In the genomic region with DNA sequence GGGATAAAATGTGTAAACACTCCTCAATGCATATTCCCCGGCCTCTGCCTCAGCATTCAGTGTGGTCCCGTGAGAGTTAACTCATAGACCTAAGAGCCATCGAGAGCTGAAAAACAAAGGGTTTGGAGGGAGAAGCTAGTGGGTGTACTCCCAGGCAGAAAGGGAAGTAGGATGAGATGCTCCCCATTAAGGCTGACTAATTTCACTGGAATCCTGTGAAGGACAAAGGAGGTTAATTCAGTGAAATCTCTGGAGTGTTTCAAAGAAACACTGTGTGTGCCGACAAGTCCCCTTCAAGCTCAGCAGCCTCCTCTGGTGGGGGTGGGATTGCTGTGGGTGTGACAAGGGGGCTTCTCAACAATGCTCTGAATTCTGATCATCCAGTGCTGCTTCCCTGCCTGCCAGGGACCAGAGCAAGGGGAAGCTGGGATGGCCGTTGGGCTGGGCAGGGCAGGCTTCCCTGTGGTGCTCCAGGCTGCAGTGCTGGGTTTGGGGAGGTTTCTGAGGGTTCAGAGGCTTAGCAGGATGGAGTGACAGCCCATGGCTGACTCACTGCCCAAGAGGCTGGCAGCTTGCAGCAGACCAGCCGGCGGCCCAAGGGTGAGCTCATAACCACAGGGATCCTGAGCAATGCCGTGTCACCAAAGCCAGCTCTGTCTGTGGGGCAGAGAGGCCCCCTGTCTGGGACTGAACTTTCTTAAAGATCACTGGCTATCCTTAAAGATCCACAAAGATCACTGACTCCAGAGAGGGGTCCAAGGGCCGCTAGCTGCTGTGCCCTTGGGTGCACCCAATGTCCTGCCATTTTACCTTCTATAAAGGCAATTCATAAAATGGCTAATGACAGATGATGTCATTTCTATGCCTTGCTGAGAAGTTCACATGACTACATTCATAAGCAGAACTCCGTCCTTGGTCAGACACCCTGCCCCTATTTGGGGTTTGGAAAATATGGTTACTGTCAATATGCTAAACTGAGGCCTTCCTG, we compare ENCODE assay signal across 8 cellular contexts.
A peak's percentile ranks its signal among the peaks of the same experiment; 100 is the strongest.
DNase-seq lines count a peak whose midpoint lies in the region; ATAC-seq and TF ChIP-seq lines count a peak whose summit lies in the region.

No MANE protein-coding gene starts in this region.

- H3K27ac Mint-ChIP-seq in activated CD8-positive, alpha-beta T cell treated with anti-CD3 and anti-CD28 coated beads for 36 hours: no peak overlapping the region
- H3K27ac Mint-ChIP-seq in activated CD8-positive, alpha-beta T cell treated with anti-CD3 and anti-CD28 coated beads, Interleukin-2, amount 10 ng/mL, durations not matched to agents 7 days and 5 days: no peak overlapping the region

- H3K4me3 ChIP-seq in RWPE2 (ENCODE audit: severe bottlenecking) (no peak overlapping the region), spleen (no peak overlapping the region)

- H3K4me1 ChIP-seq in RWPE2 (ENCODE audit: insufficient read depth, poor library complexity, severe bottlenecking) (peaks cover 23% of the 10 kb centered on the region), spleen (peaks cover 0 to 5% (median 0%) of the 10 kb centered on the region in 6 donors)

- TF ChIP-seq CTCF in activated CD8-positive, alpha-beta T cell treated with anti-CD3 and anti-CD28 coated beads for 36 hours (IDR thresholded peaks at IDR 0.05): no peak
- TF ChIP-seq CTCF in RWPE2 (IDR thresholded peaks at IDR 0.05; ENCODE audit: poor library complexity, severe bottlenecking) (peak; percentile 17), spleen (IDR thresholded peaks at IDR 0.05 in 8 of 11, conservative IDR thresholded peaks at IDR 0.05 in 3 of 11) (no peak)

- H3K9me3 ChIP-seq in RWPE2 (ENCODE audit: severe bottlenecking): no peaks in the 10 kb centered on the region
- no peaks in the 10 kb centered on the region for H3K9me3 ChIP-seq in spleen

- H3K9me3 Mint-ChIP-seq in activated CD8-positive, alpha-beta T cell treated with anti-CD3 and anti-CD28 coated beads for 36 hours: no peaks in the 10 kb centered on the region
- no peaks in the 10 kb centered on the region for H3K9me3 Mint-ChIP-seq in activated CD8-positive, alpha-beta T cell treated with anti-CD3 and anti-CD28 coated beads, Interleukin-2, amount 10 ng/mL, durations not matched to agents 7 days and 5 days (ENCODE audit: insufficient read depth)

- H3K27me3 Mint-ChIP-seq in activated CD8-positive, alpha-beta T cell treated with anti-CD3 and anti-CD28 coated beads for 36 hours: no peaks in the 10 kb centered on the region
- H3K27me3 Mint-ChIP-seq in activated CD8-positive, alpha-beta T cell treated with anti-CD3 and anti-CD28 coated beads, Interleukin-2, amount 10 ng/mL, durations not matched to agents 7 days and 5 days (ENCODE audit: low read depth): peaks cover 10% of the 10 kb centered on the region

- no peaks in the 10 kb centered on the region for H3K36me3 ChIP-seq in RWPE2 (ENCODE audit: low read depth)
- no peaks in the 10 kb centered on the region for H3K36me3 ChIP-seq in spleen

- POLR2A ChIA-PET in activated CD8-positive, alpha-beta T cell treated with anti-CD3 and anti-CD28 coated beads for 36 hours (lab: Charles Lee): no interaction called here
- POLR2A ChIA-PET in activated CD8-positive, alpha-beta T cell treated with anti-CD3 and anti-CD28 coated beads, Interleukin-2, amount 10 ng/mL, durations not matched to agents 7 days and 5 days (lab: Charles Lee): no interaction called here

- H3K4me3 Mint-ChIP-seq in activated CD8-positive, alpha-beta T cell treated with anti-CD3 and anti-CD28 coated beads for 36 hours: no peak overlapping the region
- no peak overlapping the region for H3K4me3 Mint-ChIP-seq in activated CD8-positive, alpha-beta T cell treated with anti-CD3 and anti-CD28 coated beads, Interleukin-2, amount 10 ng/mL, durations not matched to agents 7 days and 5 days

- H3K27me3 ChIP-seq in RWPE2 (ENCODE audit: insufficient read depth, poor library complexity, severe bottlenecking): no peaks in the 10 kb centered on the region
- peaks cover 0 to 17% (median 0%) of the 10 kb centered on the region in 7 donors for H3K27me3 ChIP-seq in spleen (replicated peaks in 1 of 7)

- no peak for TF ChIP-seq POLR2A in spleen (IDR thresholded peaks at IDR 0.05)

- H3K36me3 Mint-ChIP-seq in activated CD8-positive, alpha-beta T cell treated with anti-CD3 and anti-CD28 coated beads for 36 hours (ENCODE audit: low read depth): no peaks in the 10 kb centered on the region
- no peaks in the 10 kb centered on the region for H3K36me3 Mint-ChIP-seq in activated CD8-positive, alpha-beta T cell treated with anti-CD3 and anti-CD28 coated beads, Interleukin-2, amount 10 ng/mL, durations not matched to agents 7 days and 5 days (ENCODE audit: low read depth)

- DNase-seq in activated CD8-positive, alpha-beta T cell treated with anti-CD3 and anti-CD28 coated beads for 36 hours: peak; percentile 50
- no peak for DNase-seq in activated CD8-positive, alpha-beta T cell treated with anti-CD3 and anti-CD28 coated beads, Interleukin-2, amount 10 ng/mL, durations not matched to agents 7 days and 5 days
- DNase-seq in RWPE2 (ENCODE audit: low spot score) (peak; percentile 95), fibroblast of the conjunctiva (ENCODE audit: low read depth) (peak; percentile 83), spleen (no peak)
- peak; percentile 70 for DNase-seq in stimulated activated CD8-positive, alpha-beta memory T cell treated with anti-CD3 and anti-CD28 coated beads, Interleukin-4, amount 100 ng/mL, for 48 hours
- DNase-seq in central memory CD4-positive, alpha-beta T cell: no peak

- peak overlapping the region; percentile 96 for H3K27ac ChIP-seq in RWPE2 (ENCODE audit: poor library complexity, severe bottlenecking)
- no peak overlapping the region for H3K27ac ChIP-seq in spleen

- intact Hi-C loops in activated CD8-positive, alpha-beta T cell treated with anti-CD3 and anti-CD28 coated beads for 36 hours (cut with micrococcal nuclease): no loop called here
- intact Hi-C loops in spleen (cut with DNase I; ENCODE audit: low total_unique reads): no loop called here

- peak; percentile 87 for ATAC-seq in activated CD8-positive, alpha-beta T cell treated with anti-CD3 and anti-CD28 coated beads for 36 hours
- ATAC-seq in activated CD8-positive, alpha-beta T cell treated with anti-CD3 and anti-CD28 coated beads, Interleukin-2, amount 10 ng/mL, durations not matched to agents 7 days and 5 days: no peak
- ATAC-seq in RWPE2 (ENCODE audit: low read depth): peak; percentile 97
- no peak for ATAC-seq in GM21529 (IDR thresholded peaks at IDR 0.05; ENCODE audit: unreplicated experiment)

- CTCF ChIA-PET in activated CD8-positive, alpha-beta T cell treated with anti-CD3 and anti-CD28 coated beads for 36 hours (lab: Charles Lee): interaction anchor here (1.4 kb wide), 1 partner anchor 13 kb away, joined by 4 read pairs; no protein-coding TSS in a partner anchor
- CTCF ChIA-PET in activated CD8-positive, alpha-beta T cell treated with anti-CD3 and anti-CD28 coated beads, Interleukin-2, amount 10 ng/mL, durations not matched to agents 7 days and 5 days (lab: Charles Lee): interaction anchor here (0.6 to 3.6 kb wide), 5 partner anchors 11 to 200 kb away, joined by 3 to 15 read pairs (median 4); no protein-coding TSS in a partner anchor

- H3K4me1 Mint-ChIP-seq in activated CD8-positive, alpha-beta T cell treated with anti-CD3 and anti-CD28 coated beads for 36 hours (ENCODE audit: low read depth): no peaks in the 10 kb centered on the region
- H3K4me1 Mint-ChIP-seq in activated CD8-positive, alpha-beta T cell treated with anti-CD3 and anti-CD28 coated beads, Interleukin-2, amount 10 ng/mL, durations not matched to agents 7 days and 5 days (ENCODE audit: low read depth): peaks cover 3% of the 10 kb centered on the region

- WGBS in spleen, 5 donors: 76 to 85% (median 77%) methylated on average over 6 to 10 of the region's 10 CpGs

Comparison
In these comparisons a context has a peak if more than half of its experiments do, and no peak if none do; other contexts are left out.
1. ATAC-seq: peak in activated CD8-positive, alpha-beta T cell treated with anti-CD3 and anti-CD28 coated beads for 36 hours (single experiment) and RWPE2 (single experiment); none in activated CD8-positive, alpha-beta T cell treated with anti-CD3 and anti-CD28 coated beads, Interleukin-2, amount 10 ng/mL, durations not matched to agents 7 days and 5 days (single experiment) and GM21529 (single experiment).
2. DNase-seq: peak in activated CD8-positive, alpha-beta T cell treated with anti-CD3 and anti-CD28 coated beads for 36 hours (single experiment), RWPE2 (single experiment), fibroblast of the conjunctiva (single experiment) and stimulated activated CD8-positive, alpha-beta memory T cell treated with anti-CD3 and anti-CD28 coated beads, Interleukin-4, amount 100 ng/mL, for 48 hours (single experiment); none in activated CD8-positive, alpha-beta T cell treated with anti-CD3 and anti-CD28 coated beads, Interleukin-2, amount 10 ng/mL, durations not matched to agents 7 days and 5 days (single experiment), spleen (single experiment) and central memory CD4-positive, alpha-beta T cell (single experiment).